ENCODE assay signal across 10 cellular contexts in genomic region chr6:158718431-158719126, GRCh38.
DNase-seq lines count a peak whose midpoint lies in the region; FAIRE-seq and TF ChIP-seq lines count a peak whose summit lies in the region.
"Had no signal": no experiment of that assay in that cellular context is flagged by ENCODE, and none has a peak within 500 bp of the region (broad histone marks: within the 10 kb centered on the region; RNA-seq: fewer than 3 reads in every experiment).

No MANE protein-coding gene starts in this region.

- no peak overlapping the region for H2AFZ ChIP-seq in astrocyte (ENCODE audit: low read depth, low read length)

- H3K9ac ChIP-seq in BLaER1 treated with 17β-estradiol and CSF1 and Interleukin-3, amounts not matched to agents 10 nM and 100 nM = no peak overlapping the region
- no peak overlapping the region for H3K9ac ChIP-seq in astrocyte (ENCODE audit: low read length)

- no peaks in the 10 kb centered on the region for H3K36me3 Mint-ChIP-seq in astrocyte (ENCODE audit: low read depth, unreplicated experiment)

- H3K4me3 ChIP-seq in BLaER1 treated with 17β-estradiol and CSF1 and Interleukin-3, amounts not matched to agents 10 nM and 100 nM = no peak overlapping the region
- no peak overlapping the region for H3K4me3 ChIP-seq in astrocyte (ENCODE audit: insufficient read depth, low read depth, low read length)

- H3K27me3 Mint-ChIP-seq in astrocyte (ENCODE audit: low read depth, unreplicated experiment) = peaks cover 10% of the 10 kb centered on the region
- H3K27me3 Mint-ChIP-seq: stimulated activated naive CD8-positive, alpha-beta T cell treated with anti-CD3 and anti-CD28 coated beads, Interleukin-15, Interleukin-2, amounts not matched to agents 100 ng/mL and 50 ng/mL, for 24 hours had no signal

- no peak for FAIRE-seq in astrocyte (lab: Jason Lieb, UNC)

- H3K79me2 ChIP-seq in astrocyte (ENCODE audit: insufficient read depth, low read length) = no peaks in the 10 kb centered on the region

- CTCF ChIA-PET in RWPE1 (lab: Yijun Ruan, JAX) = interaction anchor here (0.6 to 1.2 kb wide), 2 partner anchors 24 to 46 kb away, joined by 3 read pairs; no protein-coding TSS in a partner anchor

- no peak overlapping the region for H3K27ac Mint-ChIP-seq in astrocyte (ENCODE audit: unreplicated experiment)

- peak; percentile 89 for DNase-seq in HuH-7 (ENCODE audit: low spot score)
- no peak for DNase-seq in astrocyte (ENCODE audit: low read depth)
- no peak for DNase-seq in 8988T
- no peak for DNase-seq in activated CD4-positive, alpha-beta T cell treated with anti-CD3 and anti-CD28 coated beads, Interleukin-2, amount 50 U/mL, for 48 hours
- DNase-seq in RWPE1 (ENCODE audit: low spot score) = no peak
- no peak for DNase-seq in NCI-H1048 (lab: John Stamatoyannopoulos, UW)

- no peaks in the 10 kb centered on the region for H3K27me3 ChIP-seq in BLaER1 treated with 17β-estradiol and CSF1 and Interleukin-3, amounts not matched to agents 10 nM and 100 nM
- no peaks in the 10 kb centered on the region for H3K27me3 ChIP-seq in astrocyte (ENCODE audit: insufficient read depth, low read length)
- no peaks in the 10 kb centered on the region for H3K27me3 ChIP-seq in layer of hippocampus (ENCODE audit: control insufficient read depth, insufficient read depth, low read length)

- H3K36me3 ChIP-seq in BLaER1 treated with 17β-estradiol and CSF1 and Interleukin-3, amounts not matched to agents 10 nM and 100 nM = peaks cover 0 to 19% (median 0%) of the 10 kb centered on the region in 11 experiments; a peak in 3 of 22 replicates
- no peaks in the 10 kb centered on the region for H3K36me3 ChIP-seq in astrocyte (ENCODE audit: insufficient read depth, low read length)

- H3K4me1 Mint-ChIP-seq in astrocyte (ENCODE audit: low read depth, unreplicated experiment) = peaks cover 18% of the 10 kb centered on the region

- POLR2A ChIA-PET in RWPE1 (lab: Yijun Ruan, JAX; ENCODE audit: low non-redundant PET) = no interaction called here

- peak overlapping the region in 6 of 11 experiments; percentile 12 to 79 (median 58); a peak in 6 of 22 replicates for H3K27ac ChIP-seq in BLaER1 treated with 17β-estradiol and CSF1 and Interleukin-3, amounts not matched to agents 10 nM and 100 nM
- H3K27ac ChIP-seq in astrocyte (ENCODE audit: low read depth, low read length) (no peak overlapping the region), layer of hippocampus (ENCODE audit: low read depth, low read length) (peak overlapping the region; percentile 42), RWPE1 (no peak overlapping the region)
- H3K27ac ChIP-seq: epithelial cell of prostate had no signal

- no peak overlapping the region for H3K4me3 Mint-ChIP-seq in astrocyte (ENCODE audit: unreplicated experiment)

- H3K4me2 ChIP-seq in BLaER1 treated with 17β-estradiol and CSF1 and Interleukin-3, amounts not matched to agents 10 nM and 100 nM = peak overlapping the region in 9 of 11 experiments; percentile 62 to 92 (median 78); a peak in 12 of 22 replicates
- H3K4me2 ChIP-seq in astrocyte (ENCODE audit: low read length) = no peak overlapping the region

- no peaks in the 10 kb centered on the region for H3K9me3 Mint-ChIP-seq in astrocyte (ENCODE audit: unreplicated experiment)
- H3K9me3 Mint-ChIP-seq: stimulated activated naive CD8-positive, alpha-beta T cell treated with anti-CD3 and anti-CD28 coated beads, Interleukin-15, Interleukin-2, amounts not matched to agents 100 ng/mL and 50 ng/mL, for 24 hours had no signal

- peaks cover 59 to 94% (median 68%) of the 10 kb centered on the region in 10 experiments for H3K4me1 ChIP-seq in BLaER1 treated with 17β-estradiol and CSF1 and Interleukin-3, amounts not matched to agents 10 nM and 100 nM
- H3K4me1 ChIP-seq in astrocyte (ENCODE audit: insufficient read depth, low read length) = peaks cover 15% of the 10 kb centered on the region

- TF ChIP-seq CTCF in astrocyte (IDR thresholded peaks at IDR 0.05; ENCODE audit: insufficient read depth, low read depth, low read length) (peak; percentile 64), RWPE1 (conservative IDR thresholded peaks at IDR 0.05; ENCODE audit: low read depth) (no peak)

- no peaks in the 10 kb centered on the region; a peak in 1 of 22 replicates for H4K20me1 ChIP-seq in BLaER1 treated with 17β-estradiol and CSF1 and Interleukin-3, amounts not matched to agents 10 nM and 100 nM
- no peaks in the 10 kb centered on the region for H4K20me1 ChIP-seq in astrocyte (ENCODE audit: insufficient read depth, low read length)

- H3K9me3 ChIP-seq in BLaER1 treated with 17β-estradiol and CSF1 and Interleukin-3, amounts not matched to agents 10 nM and 100 nM (replicated peaks in 1 of 11) = no peaks in the 10 kb centered on the region
- no peaks in the 10 kb centered on the region for H3K9me3 ChIP-seq in astrocyte (ENCODE audit: insufficient read depth, low read depth, low read length)

Comparison
In these comparisons a context has a peak if more than half of its experiments do, and no peak if none do; other contexts are left out.
1. H3K27ac ChIP-seq: peak in BLaER1 treated with 17β-estradiol and CSF1 and Interleukin-3, amounts not matched to agents 10 nM and 100 nM (6 of 11) and layer of hippocampus (single experiment); none in astrocyte (single experiment) and RWPE1 (single experiment).